Comparison of ENCODE assay signal across 35 cellular contexts in the genomic region with DNA sequence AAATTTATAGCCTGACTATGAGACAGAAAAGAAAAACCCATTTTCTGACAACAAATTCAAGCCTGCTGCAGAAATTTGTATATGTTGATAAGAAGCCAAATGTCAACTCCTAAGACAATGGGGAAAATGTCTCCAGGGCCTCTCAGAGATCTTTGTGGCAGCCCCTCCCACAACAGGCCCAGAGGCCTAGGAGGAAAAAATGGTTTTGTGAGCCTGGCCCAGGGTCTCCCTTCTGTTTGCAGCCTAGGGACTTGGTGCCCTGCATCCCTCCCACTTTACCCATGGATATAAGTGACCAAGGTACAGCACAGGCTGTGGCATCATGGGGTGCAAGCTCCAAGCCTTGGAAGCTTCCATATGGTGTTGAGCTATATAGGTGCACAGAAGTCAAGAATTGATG.
"Had no signal": no experiment of that assay in that cellular context is flagged by ENCODE, and none has a peak within 500 bp of the region (broad histone marks: within the 10 kb centered on the region; RNA-seq: fewer than 3 reads in every experiment).

No MANE protein-coding gene starts in this region.

- H3K27me3 ChIP-seq: MG63 had no signal

- H3K36me3 ChIP-seq: MG63 had no signal

- DNase-seq: Karpas-422, Kasumi-1, MG63, MM.1S, MV-4-11, NCI-H1048, NCI-H1092, NCI-H1092 treated with DMSO at 0.1 percent for 48 hours, NCI-H1105, NCI-H1105 treated with DMSO at 0.1 percent for 48 hours, NCI-H1417, NCI-H1417 treated with DMSO at 0.1 percent for 48 hours, NCI-H1436, NCI-H1436 treated with DMSO at 0.1 percent for 48 hours, NCI-H146, NCI-H1694, NCI-H1694 treated with DMSO at 0.1 percent for 48 hours, NCI-H187, NCI-H187 treated with DMSO at 0.1 percent for 48 hours, NCI-H1930, NCI-H2029, NCI-H2029 treated with DMSO at 0.1 percent for 48 hours, NCI-H2081, NCI-H2081 treated with DMSO at 0.1 percent for 48 hours, NCI-H2107, NCI-H2171, NCI-H2171 treated with DMSO at 0.1 percent for 48 hours, NCI-H2227 treated with DMSO at 0.1 percent for 48 hours, NCI-H226, NCI-H345, NCI-H446, NCI-H446 treated with DMSO at 0.1 percent for 48 hours, NCI-H510A, NCI-H510A treated with DMSO at 0.1 percent for 48 hours, NCI-H524 had no signal

- H3K4me3 ChIP-seq: MG63 had no signal
